8 cellular contexts compared by ENCODE assay signal in the genomic region with DNA sequence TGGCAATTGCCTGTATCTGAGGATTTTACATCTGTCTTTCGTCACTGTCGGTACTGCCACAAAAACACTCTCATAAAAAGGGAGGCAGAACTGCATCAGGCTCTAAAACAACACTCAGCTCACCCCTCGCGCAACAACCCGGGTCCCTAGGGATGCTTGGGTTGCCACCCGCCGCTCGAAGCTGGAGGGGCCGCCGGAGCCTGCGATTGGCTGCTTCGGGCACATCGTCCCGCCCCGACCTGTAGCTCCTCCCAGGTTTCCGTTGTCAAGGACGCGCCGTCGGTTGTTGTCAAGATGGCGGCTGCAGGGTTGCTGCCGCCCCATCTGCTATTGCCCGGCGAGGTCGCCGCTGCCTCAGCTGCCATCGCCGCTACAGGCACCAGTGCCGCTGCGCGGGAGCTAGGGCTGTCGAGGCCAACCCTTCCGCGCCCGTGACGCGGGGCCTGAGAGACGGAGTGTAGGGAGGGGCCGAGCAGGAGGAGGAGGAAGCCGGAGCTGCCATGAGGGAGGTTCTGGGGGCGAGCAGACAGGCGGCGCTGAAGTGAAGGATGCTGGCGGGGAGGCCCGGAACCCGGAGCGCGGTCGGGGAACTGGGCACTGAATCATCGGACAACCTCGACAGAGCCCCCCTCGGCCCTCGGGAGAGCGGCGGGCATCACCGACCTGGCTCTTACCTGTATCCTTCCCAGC.
DNase-seq lines count a peak whose midpoint lies in the region; ATAC-seq, FAIRE-seq and TF ChIP-seq lines count a peak whose summit lies in the region.

A gene with protein sequence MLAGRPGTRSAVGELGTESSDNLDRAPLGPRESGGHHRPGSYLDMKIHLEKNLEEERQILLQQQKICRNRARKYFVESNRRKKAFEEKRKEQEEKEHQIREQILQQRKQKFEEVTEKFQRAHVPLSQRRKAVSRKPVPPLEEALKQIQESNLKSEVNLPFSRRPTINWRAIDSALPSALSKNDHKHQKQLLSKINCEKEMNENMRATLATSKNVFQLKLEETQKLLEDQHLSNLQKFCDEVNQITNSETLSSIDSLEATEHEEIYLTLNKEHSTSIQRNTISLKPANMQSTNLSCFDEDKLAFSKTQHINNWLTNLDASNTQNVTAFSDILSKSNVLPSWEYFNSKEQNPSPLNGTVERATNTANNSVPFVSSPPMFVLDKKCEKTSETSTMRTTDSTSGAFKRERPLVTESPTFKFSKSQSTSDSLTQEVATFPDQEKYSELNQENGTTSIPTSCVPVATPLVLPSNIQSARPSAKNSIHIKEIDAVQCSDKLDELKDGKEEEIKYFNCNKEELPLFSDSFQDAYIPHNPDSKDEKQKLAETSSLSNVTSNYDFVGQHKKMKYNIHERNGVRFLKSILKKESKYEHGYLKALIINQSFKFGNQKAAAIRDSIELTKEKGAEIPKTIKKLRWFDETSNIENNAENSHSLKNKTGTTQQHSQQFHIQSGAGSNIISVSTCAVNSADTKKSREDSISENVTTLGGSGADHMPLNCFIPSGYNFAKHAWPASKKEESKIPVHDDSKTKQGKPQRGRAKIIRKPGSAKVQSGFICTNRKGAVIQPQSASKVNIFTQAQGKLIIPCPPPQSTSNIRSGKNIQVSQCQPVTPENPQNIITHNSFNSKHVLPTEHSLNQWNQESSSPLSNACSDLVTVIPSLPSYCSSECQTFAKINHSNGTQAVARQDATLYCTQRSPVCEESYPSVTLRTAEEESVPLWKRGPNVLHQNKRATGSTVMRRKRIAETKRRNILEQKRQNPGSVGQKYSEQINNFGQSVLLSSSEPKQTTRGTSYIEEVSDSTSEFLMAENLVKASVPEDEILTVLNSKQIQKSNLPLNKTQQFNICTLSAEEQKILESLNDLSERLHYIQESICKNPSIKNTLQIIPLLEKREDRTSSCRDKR (plus strand): TSS at position 274 of the 690 bp plus-strand sequence. CDS start 275 bp downstream, at position 549.

- peak; percentile 52 for TF ChIP-seq POLR2A in erythroblast (IDR thresholded peaks at IDR 0.05; ENCODE audit: low read length)

- H3K36me3 ChIP-seq in mucosa of rectum (ENCODE audit: control insufficient read depth in 2 of 2, insufficient read depth in 2 of 2, low read length in 2 of 2): no peaks in the 10 kb centered on the region

- peak within 1 kb of the TSS; percentile 90 to 96 for H3K4me3 ChIP-seq in mucosa of rectum (ENCODE audit: low read length in 2 of 2)

- no peaks in the 10 kb centered on the region for H3K9me3 ChIP-seq in mucosa of rectum (ENCODE audit: control insufficient read depth in 2 of 2, low read length in 2 of 2)

- peak; percentile 93 for DNase-seq in COLO668 (lab: John Stamatoyannopoulos, UW; ENCODE audit: unreplicated experiment)
- DNase-seq in HTR-8/SVneo (ENCODE audit: insufficient read length, low spot score): peak; percentile 96
- DNase-seq in NOMO-1 treated with dmso at 0.1 percent for 144 hours (lab: John Stamatoyannopoulos, UW; ENCODE audit: unreplicated experiment): peak; percentile 73
- peak; percentile 96 for DNase-seq in activated T-cell treated with anti-CD3 and anti-CD28 coated beads, Interleukin-2, amount 50 U/mL, for 1 hour
- peak; percentile 84 to 90 for DNase-seq in erythroblast (lab: John Stamatoyannopoulos, UW)
- DNase-seq in stimulated activated CD8-positive, alpha-beta memory T cell treated with anti-CD3 and anti-CD28 coated beads, Interleukin-4, amount 100 ng/mL, for 4 hours (ENCODE audit: low read depth in 2 of 2, low spot score in 1 of 2): peak; percentile 85 to 90

- peak within 1 kb of the TSS; percentile 81 to 86 for H3K27ac ChIP-seq in mucosa of rectum (ENCODE audit: low read depth in 2 of 2, low read length in 2 of 2)

- no peaks in the 10 kb centered on the region for H3K27me3 ChIP-seq in mucosa of rectum (ENCODE audit: control insufficient read depth in 2 of 2, insufficient read depth in 2 of 2, low read length in 2 of 2)

- FAIRE-seq in HTR-8/SVneo (lab: Jason Lieb, UNC): peak; percentile 99

- peaks cover 8 to 9% of the 10 kb centered on the region in 2 donors for H3K4me1 ChIP-seq in mucosa of rectum (ENCODE audit: control insufficient read depth in 2 of 2, insufficient read depth in 2 of 2, low read length in 2 of 2)

- peak; percentile 100 for ATAC-seq in GM21381 (IDR thresholded peaks at IDR 0.05; ENCODE audit: unreplicated experiment)

- peak within 1 kb of the TSS; percentile 70 to 79 for H3K9ac ChIP-seq in mucosa of rectum (ENCODE audit: low read depth in 1 of 2, low read length in 2 of 2)

Comparison
In these comparisons a context has a peak if more than half of its experiments do, and no peak if none do; other contexts are left out.
1. Peak in every context shown above with its lines: DNase-seq, ATAC-seq, H3K4me3 ChIP-seq and H3K27ac ChIP-seq.